ENCODE assay signal across 29 cellular contexts in genomic region chr15:94638183-94638582, GRCh38.
"Had no signal": no experiment of that assay in that cellular context is flagged by ENCODE, and none has a peak within 500 bp of the region (broad histone marks: within the 10 kb centered on the region; RNA-seq: fewer than 3 reads in every experiment).

No MANE protein-coding gene starts in this region.

- H3K4me3 ChIP-seq: coronary artery, dorsolateral prefrontal cortex, gastroesophageal sphincter, skin epidermis, upper lobe of left lung, vagina had no signal

- H3K9me3 Mint-ChIP-seq: activated CD8-positive, alpha-beta T cell treated with anti-CD3 and anti-CD28 coated beads for 36 hours; activated T-cell treated with anti-CD3 and anti-CD28 coated beads, Interleukin-2, amount 50 U/mL, for 4 hours; activated T-helper 17 cell treated with anti-CD3 and anti-CD28 coated beads, Interleukin-2, amount 50 U/mL, for 72 hours; nephron; stimulated activated naive CD8-positive, alpha-beta T cell treated with anti-CD3 and anti-CD28 coated beads, Interleukin-15, Interleukin-2, amounts not matched to agents 100 ng/mL and 50 ng/mL, for 24 hours had no signal

- H3K4me1 Mint-ChIP-seq: activated T-helper 17 cell treated with anti-CD3 and anti-CD28 coated beads, Interleukin-2, amount 50 U/mL, for 72 hours; nephron had no signal

- H3K27me3 ChIP-seq: brain microvascular endothelial cell, gastroesophageal sphincter, upper lobe of left lung, vagina had no signal

- H3K4me1 ChIP-seq: gastroesophageal sphincter, upper lobe of left lung, vagina had no signal

- H3K27ac Mint-ChIP-seq: activated CD8-positive, alpha-beta T cell treated with anti-CD3 and anti-CD28 coated beads for 36 hours; activated T-helper 17 cell treated with anti-CD3 and anti-CD28 coated beads, Interleukin-2, amount 50 U/mL, for 72 hours; nephron; stimulated activated naive CD8-positive, alpha-beta T cell treated with anti-CD3 and anti-CD28 coated beads, Interleukin-15, Interleukin-2, amounts not matched to agents 100 ng/mL and 50 ng/mL, for 24 hours had no signal

- H3K9me3 ChIP-seq: gastroesophageal sphincter, neutrophil, upper lobe of left lung, vagina had no signal

- H3K4me3 Mint-ChIP-seq: activated CD8-positive, alpha-beta T cell treated with anti-CD3 and anti-CD28 coated beads for 36 hours; activated T-cell treated with anti-CD3 and anti-CD28 coated beads, Interleukin-2, amount 50 U/mL, for 4 hours; activated T-helper 17 cell treated with anti-CD3 and anti-CD28 coated beads, Interleukin-2, amount 50 U/mL, for 72 hours; nephron; stimulated activated naive CD8-positive, alpha-beta T cell treated with anti-CD3 and anti-CD28 coated beads, Interleukin-15, Interleukin-2, amounts not matched to agents 100 ng/mL and 50 ng/mL, for 24 hours had no signal

- H3K36me3 ChIP-seq: brain microvascular endothelial cell, gastroesophageal sphincter, neutrophil, upper lobe of left lung, vagina had no signal

- H3K27ac ChIP-seq: brain microvascular endothelial cell, coronary artery, dorsolateral prefrontal cortex, gastroesophageal sphincter, neutrophil, skin epidermis, upper lobe of left lung, vagina, VCaP had no signal

- ATAC-seq: activated CD8-positive, alpha-beta T cell treated with anti-CD3 and anti-CD28 coated beads for 36 hours; activated T-cell treated with anti-CD3 and anti-CD28 coated beads, Interleukin-2, amount 50 U/mL, for 4 hours; activated T-helper 17 cell treated with anti-CD3 and anti-CD28 coated beads, Interleukin-2, amount 50 U/mL, for 72 hours; gastroesophageal sphincter; left cardiac atrium; left ventricle myocardium superior; sciatic nerve had no signal

- DNase-seq: activated CD4-positive, alpha-beta T cell treated with anti-CD3 and anti-CD28 coated beads, Interleukin-2, amount 50 U/mL, for 1 hour; activated CD4-positive, CD25-positive, alpha-beta regulatory T cell treated with anti-CD3 and anti-CD28 coated beads, Interleukin-2, amount 50 U/mL, for 72 hours; activated CD8-positive, alpha-beta T cell treated with anti-CD3 and anti-CD28 coated beads for 36 hours; activated gamma-delta T cell treated with Interleukin-2 at 50 U/mL for 16 hours; activated naive CD4-positive, alpha-beta T cell treated with anti-CD3 and anti-CD28 coated beads, Interleukin-2, amount 50 U/mL, for 16 hours; activated T-cell treated with anti-CD3 and anti-CD28 coated beads, Interleukin-2, amount 50 U/mL, for 4 hours; amniotic stem cell; brain microvascular endothelial cell; dorsolateral prefrontal cortex; effector memory CD4-positive, alpha-beta T cell; erythroblast; hippocampal formation; left cardiac atrium; left ventricle myocardium superior; retina; stimulated activated CD4-positive, alpha-beta T cell treated with anti-CD3 and anti-CD28 coated beads, Interleukin-12 subunit alpha, Interleukin-12 subunit beta, amount 100 ng/mL, for 4 hours; stimulated activated CD4-positive, alpha-beta T cell treated with anti-CD3 and anti-CD28 coated beads, Interleukin-4, amount 100 ng/mL, for 1 hour; substantia nigra; upper lobe of left lung had no signal
